Comparison of ENCODE assay signal across 1 cellular context in genomic region chr14:102524451-102525212, GRCh38.
TF ChIP-seq lines count a peak whose summit lies in the region.

No MANE protein-coding gene starts in this region.

TF ChIP-seq in H1, 55 proteins besides CTCF, POLR2A, EP300 and RAD21:
- peak; percentile 53 for TF ChIP-seq KDM4A (IDR thresholded peaks at IDR 0.05; ENCODE audit: low read depth, low read length, severe bottlenecking)
- TF ChIP-seq NANOG (IDR thresholded peaks at IDR 0.05; ENCODE audit: insufficient read depth, low read depth, low read length, poor library complexity, severe bottlenecking): peak; percentile 29
- no peak for TF ChIP-seq SAP30 (IDR thresholded peaks at IDR 0.05; ENCODE audit: insufficient read depth, insufficient replicate concordance, low read length)
- TF ChIP-seq ATF3 (IDR thresholded peaks at IDR 0.05; ENCODE audit: insufficient read depth, low read depth, low read length): peak; percentile 67; the same call in 1 of the 2 replicates
- TF ChIP-seq SIRT6 (IDR thresholded peaks at IDR 0.05; ENCODE audit: low read length): no peak
- TF ChIP-seq BRCA1 (IDR thresholded peaks at IDR 0.05; ENCODE audit: low read depth, low read length): no peak
- peak; percentile 64 for TF ChIP-seq TAF7 (optimal IDR thresholded peaks at IDR 0.05; ENCODE audit: borderline replicate concordance, low read depth, low read length)
- TF ChIP-seq GABPA (IDR thresholded peaks at IDR 0.05; ENCODE audit: borderline replicate concordance, insufficient read depth, low read length): peak; percentile 67; the same call in 1 of the 2 replicates
- peak; percentile 51; the same call in 1 of the 2 replicates for TF ChIP-seq SP2 (IDR thresholded peaks at IDR 0.05; ENCODE audit: low read length)
- no peak for TF ChIP-seq RNF2 (IDR thresholded peaks at IDR 0.05; ENCODE audit: borderline replicate concordance, low read depth, low read length, missing control alignments, poor library complexity, severe bottlenecking)
- TF ChIP-seq, protein P1, sequence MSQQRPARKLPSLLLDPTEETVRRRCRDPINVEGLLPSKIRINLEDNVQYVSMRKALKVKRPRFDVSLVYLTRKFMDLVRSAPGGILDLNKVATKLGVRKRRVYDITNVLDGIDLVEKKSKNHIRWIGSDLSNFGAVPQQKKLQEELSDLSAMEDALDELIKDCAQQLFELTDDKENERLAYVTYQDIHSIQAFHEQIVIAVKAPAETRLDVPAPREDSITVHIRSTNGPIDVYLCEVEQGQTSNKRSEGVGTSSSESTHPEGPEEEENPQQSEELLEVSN (IDR thresholded peaks at IDR 0.05): peak; percentile 77
- TF ChIP-seq EGR1 (IDR thresholded peaks at IDR 0.05; ENCODE audit: borderline replicate concordance, low read depth, low read length): peak; percentile 50
- peak; percentile 93 for TF ChIP-seq USF2 (IDR thresholded peaks at IDR 0.05; ENCODE audit: low read length)
- TF ChIP-seq, protein P2, sequence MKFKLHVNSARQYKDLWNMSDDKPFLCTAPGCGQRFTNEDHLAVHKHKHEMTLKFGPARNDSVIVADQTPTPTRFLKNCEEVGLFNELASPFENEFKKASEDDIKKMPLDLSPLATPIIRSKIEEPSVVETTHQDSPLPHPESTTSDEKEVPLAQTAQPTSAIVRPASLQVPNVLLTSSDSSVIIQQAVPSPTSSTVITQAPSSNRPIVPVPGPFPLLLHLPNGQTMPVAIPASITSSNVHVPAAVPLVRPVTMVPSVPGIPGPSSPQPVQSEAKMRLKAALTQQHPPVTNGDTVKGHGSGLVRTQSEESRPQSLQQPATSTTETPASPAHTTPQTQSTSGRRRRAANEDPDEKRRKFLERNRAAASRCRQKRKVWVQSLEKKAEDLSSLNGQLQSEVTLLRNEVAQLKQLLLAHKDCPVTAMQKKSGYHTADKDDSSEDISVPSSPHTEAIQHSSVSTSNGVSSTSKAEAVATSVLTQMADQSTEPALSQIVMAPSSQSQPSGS (IDR thresholded peaks at IDR 0.05; ENCODE audit: low read length): no peak
- TF ChIP-seq SP4 (IDR thresholded peaks at IDR 0.05; ENCODE audit: low read length): no peak
- 0 out of 2 replicates have a peak, but pooled peaks have one; percentile 18 for TF ChIP-seq CREB1 (IDR thresholded peaks at IDR 0.05)
- no peak for TF ChIP-seq MAFK (IDR thresholded peaks at IDR 0.05; ENCODE audit: low read depth, low read length)
- TF ChIP-seq JUN (IDR thresholded peaks at IDR 0.05; ENCODE audit: low read depth, low read length): no peak
- no peak for TF ChIP-seq TEAD4 (IDR thresholded peaks at IDR 0.05; ENCODE audit: low read depth, low read length)
- TF ChIP-seq RXRA (IDR thresholded peaks at IDR 0.05; ENCODE audit: insufficient read depth, low read depth, low read length): peak; percentile 67; the same call in 1 of the 2 replicates
- TF ChIP-seq CHD2 (IDR thresholded peaks at IDR 0.05; ENCODE audit: low read length): peak; percentile 83
- TF ChIP-seq PHF8 (conservative IDR thresholded peaks at IDR 0.05; ENCODE audit: low read depth, low read length): 0 out of 2 replicates have a peak, but pooled peaks have one; percentile 20
- peak; percentile 46; the same call in 1 of the 2 replicates for TF ChIP-seq KDM1A (IDR thresholded peaks at IDR 0.05; ENCODE audit: borderline replicate concordance, low read length)
- TF ChIP-seq KDM5A (IDR thresholded peaks at IDR 0.05; ENCODE audit: low read length): no peak
- peak; percentile 72 for TF ChIP-seq POLR2AphosphoS5 (IDR thresholded peaks at IDR 0.05; ENCODE audit: low read depth, low read length)
- TF ChIP-seq CHD1 (IDR thresholded peaks at IDR 0.05; ENCODE audit: low read depth, low read length): no peak
- 0 out of 2 replicates have a peak, but pooled peaks have one; percentile 38 for TF ChIP-seq YY1 (IDR thresholded peaks at IDR 0.05; ENCODE audit: low read depth, low read length)
- TF ChIP-seq, protein P3, sequence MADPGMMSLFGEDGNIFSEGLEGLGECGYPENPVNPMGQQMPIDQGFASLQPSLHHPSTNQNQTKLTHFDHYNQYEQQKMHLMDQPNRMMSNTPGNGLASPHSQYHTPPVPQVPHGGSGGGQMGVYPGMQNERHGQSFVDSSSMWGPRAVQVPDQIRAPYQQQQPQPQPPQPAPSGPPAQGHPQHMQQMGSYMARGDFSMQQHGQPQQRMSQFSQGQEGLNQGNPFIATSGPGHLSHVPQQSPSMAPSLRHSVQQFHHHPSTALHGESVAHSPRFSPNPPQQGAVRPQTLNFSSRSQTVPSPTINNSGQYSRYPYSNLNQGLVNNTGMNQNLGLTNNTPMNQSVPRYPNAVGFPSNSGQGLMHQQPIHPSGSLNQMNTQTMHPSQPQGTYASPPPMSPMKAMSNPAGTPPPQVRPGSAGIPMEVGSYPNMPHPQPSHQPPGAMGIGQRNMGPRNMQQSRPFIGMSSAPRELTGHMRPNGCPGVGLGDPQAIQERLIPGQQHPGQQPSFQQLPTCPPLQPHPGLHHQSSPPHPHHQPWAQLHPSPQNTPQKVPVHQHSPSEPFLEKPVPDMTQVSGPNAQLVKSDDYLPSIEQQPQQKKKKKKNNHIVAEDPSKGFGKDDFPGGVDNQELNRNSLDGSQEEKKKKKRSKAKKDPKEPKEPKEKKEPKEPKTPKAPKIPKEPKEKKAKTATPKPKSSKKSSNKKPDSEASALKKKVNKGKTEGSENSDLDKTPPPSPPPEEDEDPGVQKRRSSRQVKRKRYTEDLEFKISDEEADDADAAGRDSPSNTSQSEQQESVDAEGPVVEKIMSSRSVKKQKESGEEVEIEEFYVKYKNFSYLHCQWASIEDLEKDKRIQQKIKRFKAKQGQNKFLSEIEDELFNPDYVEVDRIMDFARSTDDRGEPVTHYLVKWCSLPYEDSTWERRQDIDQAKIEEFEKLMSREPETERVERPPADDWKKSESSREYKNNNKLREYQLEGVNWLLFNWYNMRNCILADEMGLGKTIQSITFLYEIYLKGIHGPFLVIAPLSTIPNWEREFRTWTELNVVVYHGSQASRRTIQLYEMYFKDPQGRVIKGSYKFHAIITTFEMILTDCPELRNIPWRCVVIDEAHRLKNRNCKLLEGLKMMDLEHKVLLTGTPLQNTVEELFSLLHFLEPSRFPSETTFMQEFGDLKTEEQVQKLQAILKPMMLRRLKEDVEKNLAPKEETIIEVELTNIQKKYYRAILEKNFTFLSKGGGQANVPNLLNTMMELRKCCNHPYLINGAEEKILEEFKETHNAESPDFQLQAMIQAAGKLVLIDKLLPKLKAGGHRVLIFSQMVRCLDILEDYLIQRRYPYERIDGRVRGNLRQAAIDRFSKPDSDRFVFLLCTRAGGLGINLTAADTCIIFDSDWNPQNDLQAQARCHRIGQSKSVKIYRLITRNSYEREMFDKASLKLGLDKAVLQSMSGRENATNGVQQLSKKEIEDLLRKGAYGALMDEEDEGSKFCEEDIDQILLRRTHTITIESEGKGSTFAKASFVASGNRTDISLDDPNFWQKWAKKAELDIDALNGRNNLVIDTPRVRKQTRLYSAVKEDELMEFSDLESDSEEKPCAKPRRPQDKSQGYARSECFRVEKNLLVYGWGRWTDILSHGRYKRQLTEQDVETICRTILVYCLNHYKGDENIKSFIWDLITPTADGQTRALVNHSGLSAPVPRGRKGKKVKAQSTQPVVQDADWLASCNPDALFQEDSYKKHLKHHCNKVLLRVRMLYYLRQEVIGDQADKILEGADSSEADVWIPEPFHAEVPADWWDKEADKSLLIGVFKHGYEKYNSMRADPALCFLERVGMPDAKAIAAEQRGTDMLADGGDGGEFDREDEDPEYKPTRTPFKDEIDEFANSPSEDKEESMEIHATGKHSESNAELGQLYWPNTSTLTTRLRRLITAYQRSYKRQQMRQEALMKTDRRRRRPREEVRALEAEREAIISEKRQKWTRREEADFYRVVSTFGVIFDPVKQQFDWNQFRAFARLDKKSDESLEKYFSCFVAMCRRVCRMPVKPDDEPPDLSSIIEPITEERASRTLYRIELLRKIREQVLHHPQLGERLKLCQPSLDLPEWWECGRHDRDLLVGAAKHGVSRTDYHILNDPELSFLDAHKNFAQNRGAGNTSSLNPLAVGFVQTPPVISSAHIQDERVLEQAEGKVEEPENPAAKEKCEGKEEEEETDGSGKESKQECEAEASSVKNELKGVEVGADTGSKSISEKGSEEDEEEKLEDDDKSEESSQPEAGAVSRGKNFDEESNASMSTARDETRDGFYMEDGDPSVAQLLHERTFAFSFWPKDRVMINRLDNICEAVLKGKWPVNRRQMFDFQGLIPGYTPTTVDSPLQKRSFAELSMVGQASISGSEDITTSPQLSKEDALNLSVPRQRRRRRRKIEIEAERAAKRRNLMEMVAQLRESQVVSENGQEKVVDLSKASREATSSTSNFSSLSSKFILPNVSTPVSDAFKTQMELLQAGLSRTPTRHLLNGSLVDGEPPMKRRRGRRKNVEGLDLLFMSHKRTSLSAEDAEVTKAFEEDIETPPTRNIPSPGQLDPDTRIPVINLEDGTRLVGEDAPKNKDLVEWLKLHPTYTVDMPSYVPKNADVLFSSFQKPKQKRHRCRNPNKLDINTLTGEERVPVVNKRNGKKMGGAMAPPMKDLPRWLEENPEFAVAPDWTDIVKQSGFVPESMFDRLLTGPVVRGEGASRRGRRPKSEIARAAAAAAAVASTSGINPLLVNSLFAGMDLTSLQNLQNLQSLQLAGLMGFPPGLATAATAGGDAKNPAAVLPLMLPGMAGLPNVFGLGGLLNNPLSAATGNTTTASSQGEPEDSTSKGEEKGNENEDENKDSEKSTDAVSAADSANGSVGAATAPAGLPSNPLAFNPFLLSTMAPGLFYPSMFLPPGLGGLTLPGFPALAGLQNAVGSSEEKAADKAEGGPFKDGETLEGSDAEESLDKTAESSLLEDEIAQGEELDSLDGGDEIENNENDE (IDR thresholded peaks at IDR 0.05; ENCODE audit: insufficient replicate concordance, low read length): no peak
- TF ChIP-seq FOSL1 (IDR thresholded peaks at IDR 0.05; ENCODE audit: insufficient read depth, low read depth, low read length): no peak
- no peak for TF ChIP-seq ZNF274 (IDR thresholded peaks at IDR 0.05; ENCODE audit: borderline replicate concordance, extremely low read depth, low read length)
- TF ChIP-seq HDAC6 (IDR thresholded peaks at IDR 0.05; ENCODE audit: low read depth, low read length): no peak
- no peak for TF ChIP-seq RFX5 (IDR thresholded peaks at IDR 0.05; ENCODE audit: borderline replicate concordance, low read depth, low read length)
- no peak for TF ChIP-seq TCF12 (IDR thresholded peaks at IDR 0.05; ENCODE audit: low read depth, low read length)
- no peak for TF ChIP-seq CBX8 (IDR thresholded peaks at IDR 0.05; ENCODE audit: borderline replicate concordance, low read depth, low read length)
- TF ChIP-seq RBBP5 (IDR thresholded peaks at IDR 0.05; ENCODE audit: borderline replicate concordance, low read depth, low read length): 0 out of 2 replicates have a peak, but pooled peaks have one; percentile 45
- TF ChIP-seq EZH2 (IDR thresholded peaks at IDR 0.05; ENCODE audit: low read depth, low read length, severe bottlenecking): no peak
- TF ChIP-seq SIX5 (IDR thresholded peaks at IDR 0.05; ENCODE audit: low read depth, low read length): no peak
- no peak for TF ChIP-seq SUZ12 (IDR thresholded peaks at IDR 0.05; ENCODE audit: low read length)
- peak in 1 of 2 experiments; percentile 46; a peak in 2 of 4 replicates for TF ChIP-seq SIN3A (conservative IDR thresholded peaks at IDR 0.05 in 1 of 2, IDR thresholded peaks at IDR 0.05 in 1 of 2; ENCODE audit: low read depth in 1 of 2, low read length in 2 of 2)
- peak; percentile 85 for TF ChIP-seq TAF1 (IDR thresholded peaks at IDR 0.05; ENCODE audit: low read depth, low read length)
- TF ChIP-seq GTF2F1 (IDR thresholded peaks at IDR 0.05; ENCODE audit: borderline replicate concordance, low read depth, low read length): no peak
- peak; percentile 80 to 96; a peak in 2 of 4 replicates for TF ChIP-seq HDAC2 (IDR thresholded peaks at IDR 0.05; ENCODE audit: borderline replicate concordance in 1 of 2, low read depth in 2 of 2, low read length in 2 of 2)
- no peak for TF ChIP-seq NRF1 (IDR thresholded peaks at IDR 0.05; ENCODE audit: low read depth, low read length)
- no peak for TF ChIP-seq BCL11A (IDR thresholded peaks at IDR 0.05; ENCODE audit: low read depth in 2 of 2, low read length in 2 of 2)
- TF ChIP-seq SP1 (IDR thresholded peaks at IDR 0.05; ENCODE audit: low read depth, low read length): peak; percentile 94
- TF ChIP-seq JUND (IDR thresholded peaks at IDR 0.05; ENCODE audit: low read length): no peak
- TF ChIP-seq CTBP2 (IDR thresholded peaks at IDR 0.05; ENCODE audit: borderline replicate concordance, insufficient read depth, insufficient read length, low read length): peak; percentile 48
- TF ChIP-seq BACH1 (IDR thresholded peaks at IDR 0.05; ENCODE audit: low read length): no peak
- TF ChIP-seq CBX5 (IDR thresholded peaks at IDR 0.05; ENCODE audit: low read depth, low read length): no peak
- no peak for TF ChIP-seq POU5F1 (IDR thresholded peaks at IDR 0.05; ENCODE audit: low read depth, low read length)
- TF ChIP-seq SRF (IDR thresholded peaks at IDR 0.05; ENCODE audit: low read depth, low read length): no peak
- TF ChIP-seq TBP (IDR thresholded peaks at IDR 0.05; ENCODE audit: low read depth, low read length): peak; percentile 71; the same call in 1 of the 2 replicates
- TF ChIP-seq ASH2L (IDR thresholded peaks at IDR 0.05; ENCODE audit: low read length): peak; percentile 21
- TF ChIP-seq, protein P4, sequence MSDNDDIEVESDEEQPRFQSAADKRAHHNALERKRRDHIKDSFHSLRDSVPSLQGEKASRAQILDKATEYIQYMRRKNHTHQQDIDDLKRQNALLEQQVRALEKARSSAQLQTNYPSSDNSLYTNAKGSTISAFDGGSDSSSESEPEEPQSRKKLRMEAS (IDR thresholded peaks at IDR 0.05): peak; percentile 49; the same call in 1 of the 2 replicates
- no peak for TF ChIP-seq CEBPB (IDR thresholded peaks at IDR 0.05; ENCODE audit: low read depth, low read length)
